10 cellular contexts compared by ENCODE assay signal in the genomic region with DNA sequence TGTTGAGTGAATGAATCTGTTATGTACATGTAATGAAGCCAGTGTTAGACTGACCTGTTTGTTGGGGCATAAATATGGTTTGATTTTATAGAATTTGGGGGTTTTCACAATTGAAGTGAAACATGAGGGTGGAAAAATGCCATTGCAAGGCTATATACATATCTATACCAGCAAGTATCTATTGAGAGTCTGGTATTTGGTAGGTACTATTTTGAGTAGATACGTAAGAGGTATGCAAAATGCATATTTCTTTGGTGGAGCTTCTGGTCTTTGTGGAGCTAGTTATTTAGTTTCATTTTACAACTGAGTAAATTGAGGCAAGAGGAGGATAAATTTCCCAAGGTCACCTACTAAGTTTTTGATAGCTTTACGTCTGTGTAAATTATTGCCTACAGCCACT. TPM values are rescaled to one million over a fixed set of nuclear protein-coding genes. Genes with fewer than 3 reads are reported as not detected.
DNase-seq lines count a peak whose midpoint lies in the region; ATAC-seq and TF ChIP-seq lines count a peak whose summit lies in the region.
"Had no signal": no experiment of that assay in that cellular context is flagged by ENCODE, and none has a peak within 500 bp of the region (broad histone marks: within the 10 kb centered on the region; RNA-seq: fewer than 3 reads in every experiment).

No MANE protein-coding gene starts in this region.

- H3K4me1 ChIP-seq in BLaER1 treated with 17β-estradiol and CSF1 and Interleukin-3, amounts not matched to agents 10 nM and 100 nM, result peaks cover 22 to 90% (median 37%) of the 10 kb centered on the region in 10 experiments
- H3K4me1 ChIP-seq in GM23338 (ENCODE audit: insufficient read depth) (peaks cover 9% of the 10 kb centered on the region; the same call in 1 of the 2 replicates), MM.1S (ENCODE audit: low read length) (peaks cover 9% of the 10 kb centered on the region; the same call in 1 of the 2 replicates)

- peak; percentile 53 for ATAC-seq in GM19455 (IDR thresholded peaks at IDR 0.05; ENCODE audit: unreplicated experiment)
- ATAC-seq in HG03045 (IDR thresholded peaks at IDR 0.05; ENCODE audit: unreplicated experiment), result peak; percentile 29
- ATAC-seq in activated B cell treated with CpG ODN at 0.5 μM for 24 hours (ENCODE audit: low read depth), result peak; percentile 25
- ATAC-seq in GM23338, result no peak

- peak overlapping the region; percentile 0 to 90 (median 73); a peak in 15 of 22 replicates for H3K4me2 ChIP-seq in BLaER1 treated with 17β-estradiol and CSF1 and Interleukin-3, amounts not matched to agents 10 nM and 100 nM
- H3K4me2 ChIP-seq in GM23338 (no peak overlapping the region), MM.1S (ENCODE audit: low read depth, low read length) (no peak overlapping the region)

- H3K9me3 ChIP-seq in BLaER1 treated with 17β-estradiol and CSF1 and Interleukin-3, amounts not matched to agents 10 nM and 100 nM (replicated peaks in 1 of 11), result no peaks in the 10 kb centered on the region
- H3K9me3 ChIP-seq in MM.1S (replicated peaks; ENCODE audit: insufficient read depth, low read length), result no peaks in the 10 kb centered on the region

- H3K27ac Mint-ChIP-seq in activated B cell treated with CpG ODN at 0.5 μM for 24 hours (peak overlapping the region; percentile 94), GM23338 (no peak overlapping the region; the same call in 1 of the 2 replicates)

- CTCF ChIA-PET in activated B cell treated with CpG ODN at 0.5 μM for 24 hours (lab: Charles Lee), result interaction anchor here (0.6 to 4.5 kb wide), 3 partner anchors 9 to 295 kb away, joined by 3 to 18 read pairs (median 8); no protein-coding TSS in a partner anchor

- H3K36me3 Mint-ChIP-seq in activated B cell treated with CpG ODN at 0.5 μM for 24 hours (ENCODE audit: low read depth), result no peaks in the 10 kb centered on the region
- no peaks in the 10 kb centered on the region for H3K36me3 Mint-ChIP-seq in GM23338 (ENCODE audit: low read depth)
- H3K36me3 Mint-ChIP-seq: activated naive CD8-positive, alpha-beta T cell had no signal

- H3F3A ChIP-seq in GM23338 (replicated peaks; ENCODE audit: low read depth) (no peaks in the 10 kb centered on the region), MM.1S (ENCODE audit: insufficient read depth, low read length) (no peaks in the 10 kb centered on the region)

- no peaks in the 10 kb centered on the region for H3K27me3 ChIP-seq in BLaER1 treated with 17β-estradiol and CSF1 and Interleukin-3, amounts not matched to agents 10 nM and 100 nM
- H3K27me3 ChIP-seq in GM23338 (ENCODE audit: insufficient read depth) (no peaks in the 10 kb centered on the region), MM.1S (replicated peaks; ENCODE audit: insufficient read depth, low read length) (no peaks in the 10 kb centered on the region)

- H3K4me1 Mint-ChIP-seq in activated B cell treated with CpG ODN at 0.5 μM for 24 hours (peaks cover 58% of the 10 kb centered on the region), GM23338 (peaks cover 29% of the 10 kb centered on the region; the same call in 2 of the 3 replicates)

- peaks cover 0 to 20% (median 0%) of the 10 kb centered on the region in 11 experiments; a peak in 3 of 22 replicates for H4K20me1 ChIP-seq in BLaER1 treated with 17β-estradiol and CSF1 and Interleukin-3, amounts not matched to agents 10 nM and 100 nM
- H4K20me1 ChIP-seq in GM23338 (replicated peaks; ENCODE audit: insufficient read depth), result no peaks in the 10 kb centered on the region
- no peaks in the 10 kb centered on the region for H4K20me1 ChIP-seq in MM.1S (ENCODE audit: insufficient read depth, low read length)

- TF ChIP-seq CTCF in activated B cell treated with CpG ODN at 0.5 μM for 24 hours (IDR thresholded peaks at IDR 0.05), result no peak
- TF ChIP-seq CTCF in GM23338 (conservative IDR thresholded peaks at IDR 0.05; ENCODE audit: low read depth in 2 of 2), result no peak
- no peak for TF ChIP-seq CTCF in MM.1S (IDR thresholded peaks at IDR 0.05; ENCODE audit: low read length)

- H3K27ac ChIP-seq in BLaER1 treated with 17β-estradiol and CSF1 and Interleukin-3, amounts not matched to agents 10 nM and 100 nM, result peak overlapping the region in 7 of 11 experiments; percentile 22 to 81 (median 68); a peak in 10 of 22 replicates
- H3K27ac ChIP-seq in GM23338 (ENCODE audit: low read depth) (no peak overlapping the region), MM.1S (ENCODE audit: low read length) (no peak overlapping the region)

- H2AFZ ChIP-seq in GM23338 (no peak overlapping the region), MM.1S (ENCODE audit: low read length) (no peak overlapping the region)

- intact Hi-C loops in activated B cell treated with CpG ODN at 0.5 μM for 24 hours (cut with micrococcal nuclease), result loop anchor here (1.0 to 2.0 kb wide), 2 partner anchors 26 to 40 kb away; a partner anchor contains a TSS

- POLR2A ChIA-PET in activated B cell treated with CpG ODN at 0.5 μM for 24 hours (lab: Charles Lee), result interaction anchor here (0.7 to 4.8 kb wide), 6 partner anchors 9 to 59 kb away, joined by 3 to 49 read pairs (median 4); a partner anchor contains a TSS

- H3K4me3 Mint-ChIP-seq in activated B cell treated with CpG ODN at 0.5 μM for 24 hours (peak overlapping the region; percentile 69), GM23338 (no peak overlapping the region)
- H3K4me3 Mint-ChIP-seq: activated naive CD8-positive, alpha-beta T cell had no signal

- H3K36me3 ChIP-seq in BLaER1 treated with 17β-estradiol and CSF1 and Interleukin-3, amounts not matched to agents 10 nM and 100 nM, result no peaks in the 10 kb centered on the region
- H3K36me3 ChIP-seq in GM23338 (ENCODE audit: insufficient read depth), result no peaks in the 10 kb centered on the region; the same call in 1 of the 2 replicates
- H3K36me3 ChIP-seq in MM.1S (replicated peaks; ENCODE audit: insufficient read depth, low read length), result no peaks in the 10 kb centered on the region

- no peak overlapping the region for H3K4me3 ChIP-seq in BLaER1 treated with 17β-estradiol and CSF1 and Interleukin-3, amounts not matched to agents 10 nM and 100 nM
- H3K4me3 ChIP-seq in GM23338 (no peak overlapping the region), MM.1S (ENCODE audit: low read length) (no peak overlapping the region)

- H3K9me3 Mint-ChIP-seq in activated B cell treated with CpG ODN at 0.5 μM for 24 hours (no peaks in the 10 kb centered on the region), GM23338 (no peaks in the 10 kb centered on the region; the same call in 2 of the 3 replicates)

- H3K27me3 Mint-ChIP-seq in activated B cell treated with CpG ODN at 0.5 μM for 24 hours (no peaks in the 10 kb centered on the region), GM23338 (ENCODE audit: insufficient read depth, low read depth, poor library complexity) (peaks cover 3% of the 10 kb centered on the region)
- H3K27me3 Mint-ChIP-seq: activated naive CD8-positive, alpha-beta T cell had no signal

- H3K79me2 ChIP-seq in GM23338 (replicated peaks; ENCODE audit: insufficient read depth) (peaks cover 30% of the 10 kb centered on the region), MM.1S (ENCODE audit: low read length) (peaks cover 89% of the 10 kb centered on the region)

- H3K9ac ChIP-seq in BLaER1 treated with 17β-estradiol and CSF1 and Interleukin-3, amounts not matched to agents 10 nM and 100 nM, result peak overlapping the region in 2 of 11 experiments; percentile 43 to 56; a peak in 1 of 22 replicates
- H3K9ac ChIP-seq in MM.1S (ENCODE audit: low read length), result no peak overlapping the region

- DNase-seq in activated B cell treated with CpG ODN at 0.5 μM for 24 hours (no peak), GM23338 (ENCODE audit: low spot score) (no peak), MM.1S (no peak), NCI-H2196 (lab: John Stamatoyannopoulos, UW; ENCODE audit: unreplicated experiment) (no peak), T1000 (lab: John Stamatoyannopoulos, UW) (no peak)
- DNase-seq: islet precursor cell had no signal

- H3K9me2 ChIP-seq in GM23338 (ENCODE audit: insufficient read depth), result no peaks in the 10 kb centered on the region
- H3K9me2 ChIP-seq in MM.1S (replicated peaks; ENCODE audit: insufficient read depth, low read length), result no peaks in the 10 kb centered on the region

TF ChIP-seq in GM23338, 12 proteins besides CTCF, POLR2A, EP300 and RAD21 (continues in another document):
- no peak for TF ChIP-seq ZNF331 (CRISPR knock-in tag; IDR thresholded peaks at IDR 0.05; ENCODE audit: low read depth)

RNA-seq across cellular contexts. Expression of a gene that starts 7.3 kb away (rescaled TPM):
- total RNA-seq in activated B cell treated with CpG ODN at 0.5 μM for 24 hours, result 55.0 and 69.4 TPM in 2 replicates
- 26.6 and 29.2 TPM in 2 replicates for total RNA-seq in GM23338 (2014; rRNA removed; shearing (Covaris generic))
- 13.7 and 18.3 TPM in 2 replicates for polyA plus RNA-seq in GM23338 (2016; fragmentation: Nextera tagmentation; extraction: Ambion mirVana)

RNA-seq across cellular contexts. Expression of a gene that starts 26.2 kb away (rescaled TPM):
- 38.5 and 40.1 TPM in 2 replicates for total RNA-seq in activated B cell treated with CpG ODN at 0.5 μM for 24 hours
- total RNA-seq in GM23338 (2014; rRNA removed; shearing (Covaris generic)), result 29.9 and 36.9 TPM in 2 replicates
- 44.3 and 45.3 TPM in 2 replicates for polyA plus RNA-seq in GM23338 (2016; fragmentation: Nextera tagmentation; extraction: Ambion mirVana)

RNA-seq across cellular contexts. Expression of a gene that starts 48.2 kb away (rescaled TPM):
- 47.0 and 53.7 TPM in 2 replicates for total RNA-seq in activated B cell treated with CpG ODN at 0.5 μM for 24 hours
- total RNA-seq in GM23338 (2014; rRNA removed; shearing (Covaris generic)), result not detected in 2 replicates
- 0.23 and 0.52 TPM in 2 replicates for polyA plus RNA-seq in GM23338 (2016; fragmentation: Nextera tagmentation; extraction: Ambion mirVana)

Comparison
In these comparisons a context has a peak if more than half of its experiments do, and no peak if none do; other contexts are left out.
1. H3K27ac ChIP-seq: peak in BLaER1 treated with 17β-estradiol and CSF1 and Interleukin-3, amounts not matched to agents 10 nM and 100 nM (7 of 11); none in GM23338 (single experiment) and MM.1S (single experiment).
2. H3K4me2 ChIP-seq: peak in BLaER1 treated with 17β-estradiol and CSF1 and Interleukin-3, amounts not matched to agents 10 nM and 100 nM (11 of 11); none in GM23338 (single experiment) and MM.1S (single experiment).
3. RNA of a gene that starts 48.2 kb away (total RNA-seq): 47.0 to 53.7 TPM in activated B cell treated with CpG ODN at 0.5 μM for 24 hours; not detected in GM23338; every median in the first group is over 10 times any median in the second.